ENCODE assay signal across 20 cellular contexts in genomic region chr2:6656633-6657032, GRCh38.
DNase-seq lines count a peak whose midpoint lies in the region; ATAC-seq and TF ChIP-seq lines count a peak whose summit lies in the region.
"Had no signal": no experiment of that assay in that cellular context is flagged by ENCODE, and none has a peak within 500 bp of the region (broad histone marks: within the 10 kb centered on the region; RNA-seq: fewer than 3 reads in every experiment).

No MANE protein-coding gene starts in this region.

- POLR2A ChIA-PET in T-cell (lab: Charles Lee), result no interaction called here

- TF ChIP-seq CTCF in neural crest cell (conservative IDR thresholded peaks at IDR 0.05), result no peak

- no peaks in the 10 kb centered on the region for H3K27me3 Mint-ChIP-seq in neural crest cell (ENCODE audit: low read depth)
- no peaks in the 10 kb centered on the region for H3K27me3 Mint-ChIP-seq in T-cell

- CTCF ChIA-PET in T-cell (lab: Charles Lee), result no interaction called here

- DNase-seq in COLO829 (ENCODE audit: low spot score), result peak; percentile 10
- peak; percentile 87 for DNase-seq in foreskin melanocyte
- no peak for DNase-seq in neural crest cell (ENCODE audit: low read depth, low spot score)
- no peak for DNase-seq in NCI-H1436 treated with DMSO at 0.1 percent for 48 hours (lab: John Stamatoyannopoulos, UW)
- DNase-seq in T-cell, result no peak
- no peak for DNase-seq in DMS53 (lab: John Stamatoyannopoulos, UW)
- DNase-seq: 8988T; ACHN; C1 segment of cervical spinal cord; Caco-2; CD4-positive, alpha-beta memory T cell; DMS153; DMS79; EL; GDM1; H9 had no signal

- H3K27ac Mint-ChIP-seq in neural crest cell (ENCODE audit: unreplicated experiment) (peak overlapping the region; percentile 23), T-cell (no peak overlapping the region)
- H3K27ac Mint-ChIP-seq: CD4-positive, alpha-beta memory T cell; GM23338; H9 had no signal

- H3K4me3 Mint-ChIP-seq in neural crest cell (no peak overlapping the region), T-cell (no peak overlapping the region)
- H3K4me3 Mint-ChIP-seq: CD4-positive, alpha-beta memory T cell; GM23338; H9 had no signal

- no peaks in the 10 kb centered on the region for H3K36me3 Mint-ChIP-seq in neural crest cell (ENCODE audit: low read depth)
- no peaks in the 10 kb centered on the region for H3K36me3 Mint-ChIP-seq in T-cell
- H3K36me3 Mint-ChIP-seq: CD4-positive, alpha-beta memory T cell had no signal

- H3K9me3 Mint-ChIP-seq in neural crest cell (no peaks in the 10 kb centered on the region), T-cell (no peaks in the 10 kb centered on the region)

- ATAC-seq in T-cell (replicated peaks in 1 of 4), result no peak
- ATAC-seq: A549, GM12878, GM23338, HCT116 had no signal

- peaks cover 35% of the 10 kb centered on the region for H3K4me1 Mint-ChIP-seq in neural crest cell
- H3K4me1 Mint-ChIP-seq in T-cell, result no peaks in the 10 kb centered on the region
- H3K4me1 Mint-ChIP-seq: CD4-positive, alpha-beta memory T cell; GM23338 had no signal

Comparison
In these comparisons a context has a peak if more than half of its experiments do, and no peak if none do; other contexts are left out.
1. DNase-seq: peak in COLO829 (single experiment) and foreskin melanocyte (single experiment); none in neural crest cell (single experiment), NCI-H1436 treated with DMSO at 0.1 percent for 48 hours (single experiment), T-cell (0 of 34) and DMS53 (single experiment).